1 cellular context compared by ENCODE assay signal in the genomic region with DNA sequence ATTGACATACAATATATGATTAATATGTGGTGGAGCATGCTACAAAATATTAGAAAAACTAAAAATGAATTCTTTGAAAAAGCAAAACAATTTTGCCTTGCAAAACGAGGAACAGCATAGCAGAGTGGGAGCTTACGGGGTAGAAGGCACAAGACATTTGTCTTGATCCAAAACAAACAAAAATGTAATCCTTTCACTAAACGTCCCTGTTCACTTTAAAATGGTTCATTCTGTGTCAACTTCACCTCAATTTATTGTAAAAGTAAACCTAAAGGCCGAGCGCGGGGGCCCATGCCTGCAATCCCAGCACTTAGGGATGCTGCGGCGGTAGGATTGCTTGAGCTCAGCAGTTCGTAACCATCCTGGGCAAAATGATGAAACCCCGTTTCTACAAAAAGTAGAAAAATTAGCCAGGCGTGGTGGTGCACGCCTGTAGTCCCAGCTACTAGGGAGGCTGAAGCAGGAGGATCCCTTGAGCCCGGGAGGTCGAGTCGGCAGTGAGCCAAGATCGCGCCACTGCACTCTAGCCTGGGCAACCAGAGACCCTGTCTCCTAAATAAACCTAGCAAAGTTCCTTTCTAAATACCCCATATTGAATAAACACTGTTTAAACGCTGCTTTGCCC.
TF ChIP-seq lines count a peak whose summit lies in the region.

No MANE protein-coding gene starts in this region.

TF ChIP-seq in endothelial cell of umbilical vein, 7 proteins besides CTCF, POLR2A, EP300 and RAD21 (continued from another document):
- TF ChIP-seq, protein P1, sequence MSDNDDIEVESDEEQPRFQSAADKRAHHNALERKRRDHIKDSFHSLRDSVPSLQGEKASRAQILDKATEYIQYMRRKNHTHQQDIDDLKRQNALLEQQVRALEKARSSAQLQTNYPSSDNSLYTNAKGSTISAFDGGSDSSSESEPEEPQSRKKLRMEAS (IDR thresholded peaks at IDR 0.05; ENCODE audit: insufficient read depth, insufficient read length) = no peak
- TF ChIP-seq MYC (IDR thresholded peaks at IDR 0.05; ENCODE audit: low read depth, low read length) (no peak), JUN (IDR thresholded peaks at IDR 0.05; ENCODE audit: borderline replicate concordance, insufficient read depth, insufficient read length, low read depth) (no peak), EZH2 (IDR thresholded peaks at IDR 0.05; ENCODE audit: borderline replicate concordance, low read depth, low read length, severe bottlenecking) (no peak), POLR2AphosphoS5 (IDR thresholded peaks at IDR 0.05; ENCODE audit: insufficient read depth, low read depth, low read length) (no peak)
